Comparison of ENCODE assay signal across 17 cellular contexts in the genomic region with DNA sequence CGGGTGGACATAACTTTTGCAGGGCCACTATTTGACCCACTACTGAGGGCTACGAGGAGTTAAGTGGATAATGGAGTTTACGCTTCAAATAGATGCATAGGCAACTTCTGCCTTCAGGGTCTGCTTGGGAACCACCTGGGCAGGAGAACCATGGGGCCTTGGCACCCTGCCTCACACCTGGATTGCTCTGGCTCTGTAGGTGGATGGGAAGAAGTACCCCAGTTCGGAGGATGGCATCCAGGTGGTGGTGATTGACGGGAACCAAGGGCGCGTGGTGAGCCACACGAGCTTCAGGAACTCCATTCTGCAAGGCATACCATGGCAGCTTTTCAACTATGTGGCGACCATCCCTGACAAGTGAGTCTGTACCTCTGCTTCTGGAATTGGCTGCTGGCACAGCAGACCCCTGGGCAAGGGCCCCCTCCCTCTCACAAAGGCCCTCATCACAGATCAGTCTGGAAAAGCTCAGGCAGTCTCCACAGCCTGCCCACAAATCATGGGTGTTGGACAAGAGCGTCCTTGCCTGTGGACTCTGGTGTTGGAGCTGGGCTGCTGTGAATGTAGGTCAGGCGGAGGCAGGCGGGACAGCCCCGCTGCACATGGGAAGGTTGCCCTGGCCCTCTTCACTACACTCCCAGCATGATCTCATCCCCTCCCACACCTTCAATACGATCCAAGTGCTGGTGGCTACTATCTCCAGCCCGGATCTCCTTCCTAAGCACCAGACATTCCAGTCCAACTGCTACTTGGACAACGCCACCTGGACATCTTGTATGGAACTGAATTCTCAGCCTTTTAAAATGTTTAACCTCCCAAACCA. TPM values are rescaled to one million over a fixed set of nuclear protein-coding genes. Genes with fewer than 3 reads are reported as not detected.
DNase-seq lines count a peak whose midpoint lies in the region; ATAC-seq and TF ChIP-seq lines count a peak whose summit lies in the region.
"Had no signal": no experiment of that assay in that cellular context is flagged by ENCODE, and none has a peak within 500 bp of the region (broad histone marks: within the 10 kb centered on the region; RNA-seq: fewer than 3 reads in every experiment).

No MANE protein-coding gene starts in this region.

- DNase-seq in HT-29 (ENCODE audit: low spot score) (peak; percentile 21), cerebellar nuclear complex (lab: John Stamatoyannopoulos, UW) (peak; percentile 21 to 44), left lung (peak in 1 of 2 donors; percentile 20), sciatic nerve (ENCODE audit: low spot score) (peak; percentile 54), DMS79 (lab: John Stamatoyannopoulos, UW) (no peak)
- no peak for DNase-seq in activated naive CD4-positive, alpha-beta T cell (lab: John Stamatoyannopoulos, UW)
- DNase-seq in effector memory CD8-positive, alpha-beta T cell = no peak
- DNase-seq: activated CD4-positive, alpha-beta T cell treated with anti-CD3 and anti-CD28 coated beads, Interleukin-2, amount 50 U/mL, for 4 hours; cortex of kidney; hippocampal formation; natural killer cell; NCI-H1105 treated with DMSO at 0.1 percent for 48 hours; stimulated activated naive CD4-positive, alpha-beta T cell had no signal

- no peak overlapping the region for H3K27ac Mint-ChIP-seq in effector memory CD8-positive, alpha-beta T cell
- H3K27ac Mint-ChIP-seq: natural killer cell had no signal

- H3K36me3 Mint-ChIP-seq in effector memory CD8-positive, alpha-beta T cell (ENCODE audit: insufficient read depth) = peaks cover 12% of the 10 kb centered on the region

- H3K4me1 ChIP-seq in left lung = no peaks in the 10 kb centered on the region

- H3K9me3 ChIP-seq in left lung = no peaks in the 10 kb centered on the region
- H3K9me3 ChIP-seq: esophagus muscularis mucosa had no signal

- H3K36me3 ChIP-seq in left lung = peaks cover 0 to 98% of the 10 kb centered on the region in 2 donors

- no peak overlapping the region for H3K4me3 Mint-ChIP-seq in effector memory CD8-positive, alpha-beta T cell
- H3K4me3 Mint-ChIP-seq: natural killer cell had no signal

- no peak overlapping the region for H3K4me3 ChIP-seq in left lung
- H3K4me3 ChIP-seq: esophagus muscularis mucosa, K562 had no signal

- H3K27ac ChIP-seq in left lung = no peak overlapping the region
- H3K27ac ChIP-seq: esophagus muscularis mucosa had no signal

- no peak for TF ChIP-seq CTCF in left lung (IDR thresholded peaks at IDR 0.05)

- no peaks in the 10 kb centered on the region for H3K9me3 Mint-ChIP-seq in effector memory CD8-positive, alpha-beta T cell
- H3K9me3 Mint-ChIP-seq: natural killer cell had no signal

- no peaks in the 10 kb centered on the region for H3K27me3 ChIP-seq in left lung
- H3K27me3 ChIP-seq: esophagus muscularis mucosa had no signal

- H3K27me3 Mint-ChIP-seq in effector memory CD8-positive, alpha-beta T cell = no peaks in the 10 kb centered on the region

- peak; percentile 40 for ATAC-seq in left lung
- ATAC-seq in sciatic nerve = peak; percentile 70
- ATAC-seq in GM21381 (IDR thresholded peaks at IDR 0.05; ENCODE audit: unreplicated experiment) = no peak
- ATAC-seq in effector memory CD8-positive, alpha-beta T cell (replicated peaks) = no peak
- ATAC-seq: HCT116, K562, natural killer cell had no signal

- intact Hi-C loops in left lung (cut with DNase I) (no loop called here), sciatic nerve (cut with DNase I) (no loop called here)

- no peaks in the 10 kb centered on the region for H3K4me1 Mint-ChIP-seq in effector memory CD8-positive, alpha-beta T cell (ENCODE audit: low read depth in 2 of 2)
- H3K4me1 Mint-ChIP-seq: natural killer cell had no signal

RNA-seq across cellular contexts. Expression of a gene that starts 46.7 kb away (rescaled TPM):
- 15.5 and 18.1 TPM in 2 replicates for total RNA-seq in HT-29 (2014; rRNA removed; shearing (Covaris generic))
- total RNA-seq in left lung = 10 to 100 TPM; 24.2 to 28.2 TPM
- total RNA-seq in sciatic nerve = 35.3 TPM

RNA-seq across cellular contexts. Expression of a gene that starts 57.8 kb away (rescaled TPM):
- total RNA-seq in HT-29 (2014; rRNA removed; shearing (Covaris generic)) = 64.1 and 67.1 TPM in 2 replicates
- total RNA-seq in left lung = 10 to 100 TPM; 19.2 to 27.6 TPM
- total RNA-seq in sciatic nerve = 14.0 TPM

Comparison
In these comparisons a context has a peak if more than half of its experiments do, and no peak if none do; other contexts are left out.
1. DNase-seq: peak in HT-29 (single experiment), cerebellar nuclear complex (2 of 2) and sciatic nerve (single experiment); none in DMS79 (single experiment), activated naive CD4-positive, alpha-beta T cell (0 of 4) and effector memory CD8-positive, alpha-beta T cell (0 of 3).
2. ATAC-seq: peak in left lung (single experiment) and sciatic nerve (single experiment); none in GM21381 (single experiment) and effector memory CD8-positive, alpha-beta T cell (single experiment).